ENCODE assay signal across 10 cellular contexts in genomic region chr5:80187274-80187673, GRCh38.
DNase-seq lines count a peak whose midpoint lies in the region; ATAC-seq and TF ChIP-seq lines count a peak whose summit lies in the region.
"Had no signal": no experiment of that assay in that cellular context is flagged by ENCODE, and none has a peak within 500 bp of the region (broad histone marks: within the 10 kb centered on the region; RNA-seq: fewer than 3 reads in every experiment).

No MANE protein-coding gene starts in this region.

- POLR2A ChIA-PET in activated CD4-positive, alpha-beta T cell treated with anti-CD3 and anti-CD28 coated beads for 36 hours (lab: Charles Lee) = interaction anchor here (1.4 kb wide), 1 partner anchor 69 kb away, joined by 4 read pairs; the partner anchor contains the start of gene SERINC5

- CTCF ChIA-PET in activated CD4-positive, alpha-beta T cell treated with anti-CD3 and anti-CD28 coated beads for 36 hours (lab: Charles Lee) = interaction anchor here (0.6 to 1.6 kb wide), 7 partner anchors 11 to 1019 kb away, joined by 3 to 9 read pairs (median 3); no protein-coding TSS in a partner anchor

- no peak overlapping the region for H3K4me3 ChIP-seq in dorsolateral prefrontal cortex

- peak overlapping the region in 53 of 59 donors; percentile 0 to 97 (median 67) for H3K27ac ChIP-seq in dorsolateral prefrontal cortex

- peaks cover 89% of the 10 kb centered on the region for H3K4me1 Mint-ChIP-seq in activated CD4-positive, alpha-beta T cell treated with anti-CD3 and anti-CD28 coated beads for 36 hours
- H3K4me1 Mint-ChIP-seq in stimulated activated effector memory CD8-positive, alpha-beta T cell treated with anti-CD3 and anti-CD28 coated beads, Interleukin-12 subunit alpha, Interleukin-12 subunit beta, amount 100 ng/mL, for 72 hours = peaks cover 90% of the 10 kb centered on the region

- peaks cover 27% of the 10 kb centered on the region for H3K36me3 Mint-ChIP-seq in activated CD4-positive, alpha-beta T cell treated with anti-CD3 and anti-CD28 coated beads for 36 hours (ENCODE audit: low read depth)
- peaks cover 5% of the 10 kb centered on the region for H3K36me3 Mint-ChIP-seq in stimulated activated effector memory CD8-positive, alpha-beta T cell treated with anti-CD3 and anti-CD28 coated beads, Interleukin-12 subunit alpha, Interleukin-12 subunit beta, amount 100 ng/mL, for 72 hours

- H3K27me3 Mint-ChIP-seq in activated CD4-positive, alpha-beta T cell treated with anti-CD3 and anti-CD28 coated beads for 36 hours = no peaks in the 10 kb centered on the region

- no peak for ATAC-seq in activated CD4-positive, alpha-beta T cell treated with anti-CD3 and anti-CD28 coated beads for 36 hours
- no peak for ATAC-seq in stimulated activated effector memory CD8-positive, alpha-beta T cell treated with anti-CD3 and anti-CD28 coated beads, Interleukin-12 subunit alpha, Interleukin-12 subunit beta, amount 100 ng/mL, for 72 hours
- ATAC-seq in HG02588 (IDR thresholded peaks at IDR 0.05; ENCODE audit: unreplicated experiment) = no peak

- no peak for TF ChIP-seq CTCF in dorsolateral prefrontal cortex (IDR thresholded peaks at IDR 0.05 in 54 of 56, conservative IDR thresholded peaks at IDR 0.05 in 2 of 56; ENCODE audit: low read depth in 1 of 56, partially characterized antibody in 56 of 56)

- H3K27me3 ChIP-seq in dorsolateral prefrontal cortex = no peaks in the 10 kb centered on the region

- peak overlapping the region; percentile 89 for H3K27ac Mint-ChIP-seq in activated CD4-positive, alpha-beta T cell treated with anti-CD3 and anti-CD28 coated beads for 36 hours
- peak overlapping the region; percentile 43 for H3K27ac Mint-ChIP-seq in stimulated activated effector memory CD8-positive, alpha-beta T cell treated with anti-CD3 and anti-CD28 coated beads, Interleukin-12 subunit alpha, Interleukin-12 subunit beta, amount 100 ng/mL, for 72 hours

- H3K4me3 Mint-ChIP-seq in activated CD4-positive, alpha-beta T cell treated with anti-CD3 and anti-CD28 coated beads for 36 hours = peak overlapping the region; percentile 43
- H3K4me3 Mint-ChIP-seq in stimulated activated effector memory CD8-positive, alpha-beta T cell treated with anti-CD3 and anti-CD28 coated beads, Interleukin-12 subunit alpha, Interleukin-12 subunit beta, amount 100 ng/mL, for 72 hours = no peak overlapping the region

- DNase-seq in activated CD4-positive, alpha-beta T cell treated with anti-CD3 and anti-CD28 coated beads for 36 hours = no peak
- DNase-seq in activated CD4-positive, alpha-beta T cell treated with anti-CD3 and anti-CD28 coated beads, Interleukin-2, amount 50 U/mL, for 4 hours = no peak
- DNase-seq in NCI-H69 (lab: John Stamatoyannopoulos, UW) (peak; percentile 16), dorsolateral prefrontal cortex (no peak), GOT3 (lab: John Stamatoyannopoulos, UW) (no peak)
- no peak for DNase-seq in stimulated activated effector memory CD8-positive, alpha-beta T cell treated with anti-CD3 and anti-CD28 coated beads, Interleukin-12 subunit alpha, Interleukin-12 subunit beta, amount 100 ng/mL, for 72 hours (ENCODE audit: low spot score in 2 of 2)
- no peak for DNase-seq in activated effector memory CD4-positive, alpha-beta T cell treated with Interleukin-2 at 50 U/mL for 16 hours
- DNase-seq: activated CD4-positive, alpha-beta T cell treated with anti-CD3 and anti-CD28 coated beads, Interleukin-2, amount 50 U/mL, for 48 hours; occipital lobe had no signal

- no peaks in the 10 kb centered on the region for H3K9me3 Mint-ChIP-seq in activated CD4-positive, alpha-beta T cell treated with anti-CD3 and anti-CD28 coated beads for 36 hours (ENCODE audit: low read depth)
- H3K9me3 Mint-ChIP-seq in stimulated activated effector memory CD8-positive, alpha-beta T cell treated with anti-CD3 and anti-CD28 coated beads, Interleukin-12 subunit alpha, Interleukin-12 subunit beta, amount 100 ng/mL, for 72 hours = no peaks in the 10 kb centered on the region

- intact Hi-C loops in activated CD4-positive, alpha-beta T cell treated with anti-CD3 and anti-CD28 coated beads for 36 hours (cut with DNase I, micrococcal nuclease) = loop anchor here in 1 of 2 experiments (10.0 kb wide), 1 partner anchor 572 kb away; the partner anchor contains the start of gene TENT2
- intact Hi-C loops in dorsolateral prefrontal cortex (cut with DNase I) = no loop called here
